In genomic region chr18:50405582-50406271, GRCh38 we compare ENCODE assay signal across 12 cellular contexts. TPM values are rescaled to one million over a fixed set of nuclear protein-coding genes. Genes with fewer than 3 reads are reported as not detected.
DNase-seq lines count a peak whose midpoint lies in the region; ATAC-seq and TF ChIP-seq lines count a peak whose summit lies in the region.
"Had no signal": no experiment of that assay in that cellular context is flagged by ENCODE, and none has a peak within 500 bp of the region (broad histone marks: within the 10 kb centered on the region; RNA-seq: fewer than 3 reads in every experiment).

No MANE protein-coding gene starts in this region.

- no peak for TF ChIP-seq POLR2A in Peyer's patch (IDR thresholded peaks at IDR 0.05)

- no peaks in the 10 kb centered on the region for H3K9me3 ChIP-seq in Peyer's patch
- H3K9me3 ChIP-seq: gastroesophageal sphincter had no signal

- H3K27me3 ChIP-seq in Peyer's patch (peaks cover 0 to 5% of the 10 kb centered on the region in 2 donors), foreskin keratinocyte (peaks cover 7% of the 10 kb centered on the region)

- H3K4me1 ChIP-seq in Peyer's patch (peaks cover 0 to 5% (median 0%) of the 10 kb centered on the region in 4 donors), foreskin keratinocyte (no peaks in the 10 kb centered on the region)
- H3K4me1 ChIP-seq: gastroesophageal sphincter had no signal

- ATAC-seq in HG03442 (IDR thresholded peaks at IDR 0.05; ENCODE audit: unreplicated experiment) (no peak), foreskin keratinocyte (no peak)
- ATAC-seq: activated T-cell treated with anti-CD3 and anti-CD28 coated beads, Interleukin-2, amount 50 U/mL, for 72 hours; gastroesophageal sphincter had no signal

- H3K27ac ChIP-seq in Peyer's patch, result no peak overlapping the region
- H3K27ac ChIP-seq in foreskin keratinocyte, result no peak overlapping the region
- H3K27ac ChIP-seq: gastroesophageal sphincter had no signal

- TF ChIP-seq CTCF in Peyer's patch (IDR thresholded peaks at IDR 0.05) (no peak), foreskin keratinocyte (conservative IDR thresholded peaks at IDR 0.05) (no peak)

- H3K4me3 ChIP-seq in Peyer's patch, result no peak overlapping the region
- H3K4me3 ChIP-seq: gastroesophageal sphincter had no signal

- DNase-seq in DMS153 (lab: John Stamatoyannopoulos, UW), result peak; percentile 73
- peak; percentile 61 for DNase-seq in NCI-H1092 (lab: John Stamatoyannopoulos, UW)
- peak; percentile 6 for DNase-seq in NCI-H526 treated with DMSO at 0.1 percent for 48 hours (lab: John Stamatoyannopoulos, UW)
- DNase-seq in islet precursor cell, result peak; percentile 71
- DNase-seq in Peyer's patch, result no peak
- no peak for DNase-seq in RKO (ENCODE audit: low spot score)
- DNase-seq in foreskin keratinocyte, result no peak
- DNase-seq: activated T-cell treated with anti-CD3 and anti-CD28 coated beads, Interleukin-2, amount 50 U/mL, for 72 hours; SIG-M5; T-helper 9 cell had no signal

- H3K36me3 ChIP-seq in Peyer's patch, result no peaks in the 10 kb centered on the region
- H3K36me3 ChIP-seq: gastroesophageal sphincter had no signal

RNA-seq across cellular contexts. Expression of gene SKA1, which starts 30.9 kb away (rescaled TPM):
- total RNA-seq in Peyer's patch (1 to 10 TPM in 2 of 4 donors, under 1 TPM in 2; 0.54 to 5.8 (median 2.2) TPM), foreskin keratinocyte (26.7 and 29.4 TPM in 2 replicates)
- 12.5 and 16.5 TPM in 2 replicates for polyA plus RNA-seq in foreskin keratinocyte

Comparison
In these comparisons a context has a peak if more than half of its experiments do, and no peak if none do; other contexts are left out.
1. DNase-seq: peak in DMS153 (single experiment), NCI-H1092 (single experiment), NCI-H526 treated with DMSO at 0.1 percent for 48 hours (single experiment) and islet precursor cell (single experiment); none in Peyer's patch (0 of 3), RKO (single experiment) and foreskin keratinocyte (0 of 2).